In genomic region chr22:36790648-36791047, GRCh38 we compare ENCODE assay signal across 11 cellular contexts. TPM values are rescaled to one million over a fixed set of nuclear protein-coding genes. Genes with fewer than 3 reads are reported as not detected.
DNase-seq lines count a peak whose midpoint lies in the region; ATAC-seq, FAIRE-seq and TF ChIP-seq lines count a peak whose summit lies in the region.
"Had no signal": no experiment of that assay in that cellular context is flagged by ENCODE, and none has a peak within 500 bp of the region (broad histone marks: within the 10 kb centered on the region; RNA-seq: fewer than 3 reads in every experiment).

No MANE protein-coding gene starts in this region.

- ATAC-seq in A549 = peak; percentile 39 to 71; a peak in 3 of 6 replicates
- no peak for ATAC-seq in GM18873 (IDR thresholded peaks at IDR 0.05; ENCODE audit: low FRiP score, unreplicated experiment)
- ATAC-seq in HG03280 (IDR thresholded peaks at IDR 0.05; ENCODE audit: unreplicated experiment) = no peak

- H3K9me3 Mint-ChIP-seq in activated naive CD8-positive, alpha-beta T cell treated with anti-CD3 and anti-CD28 coated beads for 36 hours = no peaks in the 10 kb centered on the region
- H3K9me3 Mint-ChIP-seq: T-cell had no signal

- H3K36me3 Mint-ChIP-seq in activated naive CD8-positive, alpha-beta T cell treated with anti-CD3 and anti-CD28 coated beads for 36 hours = no peaks in the 10 kb centered on the region
- H3K36me3 Mint-ChIP-seq: T-cell had no signal

- intact Hi-C loops in testis (cut with DNase I; ENCODE audit: low total_unique reads) = no loop called here

- WGBS in A549 (ENCODE audit: missing lambda C conversion rate) = 45% methylated on average over 7 of the region's 7 CpGs
- WGBS in testis, 2 donors = 52 to 68% methylated on average over 5 to 7 of the region's 7 CpGs

- H3K27ac Mint-ChIP-seq in activated naive CD8-positive, alpha-beta T cell treated with anti-CD3 and anti-CD28 coated beads for 36 hours = no peak overlapping the region
- H3K27ac Mint-ChIP-seq: T-cell had no signal

- TF ChIP-seq POLR2A in A549 (IDR thresholded peaks at IDR 0.05; ENCODE audit: low read length) = no peak
- TF ChIP-seq POLR2A in testis (IDR thresholded peaks at IDR 0.05) = no peak

- no peaks in the 10 kb centered on the region for H3K79me2 ChIP-seq in OCI-LY3 (ENCODE audit: low read length)

- H3K4me1 Mint-ChIP-seq in activated naive CD8-positive, alpha-beta T cell treated with anti-CD3 and anti-CD28 coated beads for 36 hours = peaks cover 7% of the 10 kb centered on the region
- H3K4me1 Mint-ChIP-seq: T-cell had no signal

- CTCF ChIA-PET in A549 (lab: Yijun Ruan, JAX) = no interaction called here

- peak overlapping the region; percentile 81; the same call in 1 of the 2 replicates for H2AFZ ChIP-seq in OCI-LY3 (ENCODE audit: low read depth, low read length)

- H3K27ac ChIP-seq in A549 = no peak overlapping the region
- H3K27ac ChIP-seq in OCI-LY3 (ENCODE audit: low read length) = no peak overlapping the region
- no peak overlapping the region for H3K27ac ChIP-seq in testis

- H3K9ac ChIP-seq in OCI-LY3 (ENCODE audit: low read length) = peak overlapping the region; percentile 41; the same call in 1 of the 2 replicates

- H3K4me3 ChIP-seq in A549 (no peak overlapping the region), GM12865 (ENCODE audit: low read depth, low read length) (no peak overlapping the region), OCI-LY3 (ENCODE audit: low read length) (peak overlapping the region; percentile 66), testis (no peak overlapping the region)
- H3K4me3 ChIP-seq: lung had no signal

- H3K9me3 ChIP-seq in A549 = no peaks in the 10 kb centered on the region
- H3K9me3 ChIP-seq in OCI-LY3 (ENCODE audit: insufficient read depth, low read length) = no peaks in the 10 kb centered on the region
- H3K9me3 ChIP-seq in testis = no peaks in the 10 kb centered on the region

- 0 out of 3 replicates have a peak, but pooled peaks cover 6% of the 10 kb centered on the region for H3K4me1 ChIP-seq in A549
- H3K4me1 ChIP-seq in OCI-LY3 (ENCODE audit: low read length) = peaks cover 16% of the 10 kb centered on the region
- H3K4me1 ChIP-seq in testis = no peaks in the 10 kb centered on the region

- POLR2A ChIA-PET in A549 (lab: Yijun Ruan, JAX) = no interaction called here

- DNase-seq in A549 (ENCODE audit: low read depth in 1 of 2, low spot score in 1 of 2) = peak in 1 of 2 experiments; percentile 37
- DNase-seq in GM12865 (ENCODE audit: low read depth) = peak; percentile 55
- DNase-seq in activated naive CD8-positive, alpha-beta T cell treated with anti-CD3 and anti-CD28 coated beads for 36 hours = peak; percentile 36
- no peak for DNase-seq in HuH-7 (ENCODE audit: low spot score)
- DNase-seq in testis = no peak
- DNase-seq: T-cell had no signal

- H3K4me3 Mint-ChIP-seq in activated naive CD8-positive, alpha-beta T cell treated with anti-CD3 and anti-CD28 coated beads for 36 hours = no peak overlapping the region
- H3K4me3 Mint-ChIP-seq: T-cell had no signal

- no peak for FAIRE-seq in A549 (lab: Jason Lieb, UNC)

- H3K4me2 ChIP-seq in A549 = no peak overlapping the region
- H3K4me2 ChIP-seq in OCI-LY3 (ENCODE audit: low read length) = peak overlapping the region; percentile 90

- peaks cover 24% of the 10 kb centered on the region; the same call in 1 of the 2 replicates for H3K27me3 ChIP-seq in OCI-LY3 (ENCODE audit: low read depth, low read length)
- H3K27me3 ChIP-seq in testis = no peaks in the 10 kb centered on the region

- H4K20me1 ChIP-seq in OCI-LY3 (ENCODE audit: insufficient read depth, low read length) = no peaks in the 10 kb centered on the region

- no peak for TF ChIP-seq CTCF in A549 (IDR thresholded peaks at IDR 0.05)
- TF ChIP-seq CTCF in GM12865 (IDR thresholded peaks at IDR 0.05; ENCODE audit: insufficient read depth, low read depth, low read length, missing control alignments) = no peak
- TF ChIP-seq CTCF in OCI-LY3 (IDR thresholded peaks at IDR 0.05; ENCODE audit: low read depth, low read length) = peak; percentile 81
- no peak for TF ChIP-seq CTCF in testis (IDR thresholded peaks at IDR 0.05)

- H3K36me3 ChIP-seq in OCI-LY3 (replicated peaks; ENCODE audit: low read depth, low read length) = no peaks in the 10 kb centered on the region
- H3K36me3 ChIP-seq in testis (ENCODE audit: low read depth, missing control alignments) = no peaks in the 10 kb centered on the region

- no peak for TF ChIP-seq EP300 in A549 (IDR thresholded peaks at IDR 0.05)

- no peaks in the 10 kb centered on the region for H3K27me3 Mint-ChIP-seq in activated naive CD8-positive, alpha-beta T cell treated with anti-CD3 and anti-CD28 coated beads for 36 hours

- no peak for TF ChIP-seq RAD21 in A549 (conservative IDR thresholded peaks at IDR 0.05 in 1 of 2, IDR thresholded peaks at IDR 0.05 in 1 of 2)

TF ChIP-seq in A549, 52 proteins besides CTCF, POLR2A, EP300 and RAD21:
- TF ChIP-seq POLR2AphosphoS2 (conservative IDR thresholded peaks at IDR 0.05; ENCODE audit: low read length) (no peak), RNF2 (IDR thresholded peaks at IDR 0.05; ENCODE audit: borderline replicate concordance, low read depth) (no peak)

RNA-seq across cellular contexts. Expression of gene IFT27, which starts 14.7 kb away (rescaled TPM):
- polyA plus RNA-seq in A549 (2011; rRNA removed) (24.6 and 26.4 TPM in 2 replicates), A549 (2017; fragmentation: RNase III; extraction: RNeasy Plus Mini Kit Qiagen cat#74134 plus additional on column Dnase treatment) (17.5 to 17.6 TPM (median 17.5 TPM) in 3 replicates), testis (ENCODE audit: insufficient read depth, low read depth, low replicate concordance) (56.3 TPM)
- polyA plus RNA-seq in A549 (2012; cell fraction: cytosol; rRNA removed) = 21.7 and 24.8 TPM in 2 replicates
- polyA plus RNA-seq in A549 (2012; cell fraction: nucleus; rRNA removed) = 25.5 and 33.5 TPM in 2 replicates
- 11.0 and 15.1 TPM in 2 replicates for polyA minus RNA-seq in A549 (2011; rRNA and poly(A)+ RNA removed)
- 10 to 100 TPM; 17.3 to 18.2 TPM for total RNA-seq in activated naive CD8-positive, alpha-beta T cell treated with anti-CD3 and anti-CD28 coated beads for 36 hours
- total RNA-seq in testis = 10 to 100 TPM; 28.2 to 32.4 TPM

RNA-seq across cellular contexts. Expression of gene PVALB, which starts 26.2 kb away (rescaled TPM):
- polyA plus RNA-seq in A549 (2011; rRNA removed) = not detected in 2 replicates
- not detected in 2 replicates for polyA plus RNA-seq in A549 (2012; cell fraction: cytosol; rRNA removed)
- not detected in 2 replicates for polyA plus RNA-seq in A549 (2012; cell fraction: nucleus; rRNA removed)
- polyA plus RNA-seq in A549 (2017; fragmentation: RNase III; extraction: RNeasy Plus Mini Kit Qiagen cat#74134 plus additional on column Dnase treatment) = not detected in 3 replicates
- not detected in 2 replicates for polyA minus RNA-seq in A549 (2011; rRNA and poly(A)+ RNA removed)
- total RNA-seq in activated naive CD8-positive, alpha-beta T cell treated with anti-CD3 and anti-CD28 coated beads for 36 hours = not detected
- 1 to 10 TPM in 1 of 2 donors, not detected in 1; 3.0 TPM for total RNA-seq in testis
- polyA plus RNA-seq in testis (ENCODE audit: insufficient read depth, low read depth, low replicate concordance) = 2.3 TPM
- total RNA-seq: LHCN-M2, T-cell had no signal

Comparison
In these comparisons a context has a peak if more than half of its experiments do, and no peak if none do; other contexts are left out.
1. ATAC-seq: peak in A549 (2 of 2); none in GM18873 (single experiment) and HG03280 (single experiment).
2. DNase-seq: peak in GM12865 (single experiment) and activated naive CD8-positive, alpha-beta T cell treated with anti-CD3 and anti-CD28 coated beads for 36 hours (single experiment); none in HuH-7 (single experiment) and testis (single experiment).